Comparison of ENCODE assay signal across 8 cellular contexts in the genomic region with DNA sequence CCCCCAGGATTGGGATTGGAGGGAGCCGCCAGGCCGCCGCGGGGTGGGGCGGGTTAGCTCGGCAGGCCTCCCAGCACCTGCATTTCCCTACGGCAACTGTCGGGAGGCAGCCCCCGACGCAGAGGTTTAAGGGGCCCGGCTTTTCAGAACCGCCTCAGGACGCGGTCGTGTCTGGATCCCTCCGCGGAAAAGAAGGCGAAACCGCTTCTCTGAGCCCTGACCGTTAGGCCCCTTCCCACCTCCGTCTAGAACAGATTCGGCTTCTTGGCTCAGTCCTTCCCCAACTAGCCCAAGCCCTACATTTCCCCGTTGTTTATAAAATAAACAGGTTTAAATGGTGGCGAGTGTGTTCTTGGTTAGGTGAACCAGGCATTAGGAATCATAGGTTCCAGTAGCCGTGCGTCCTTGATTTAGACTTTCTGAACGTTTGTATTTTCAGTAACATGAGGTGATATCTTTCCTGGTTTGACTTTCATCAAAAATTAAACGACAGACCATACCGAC. TPM values are rescaled to one million over a fixed set of nuclear protein-coding genes. Genes with fewer than 3 reads are reported as not detected.
A peak's percentile ranks its signal among the peaks of the same experiment; 100 is the strongest.
DNase-seq lines count a peak whose midpoint lies in the region; ATAC-seq and TF ChIP-seq lines count a peak whose summit lies in the region.

No MANE protein-coding gene starts in this region.

- no peaks in the 10 kb centered on the region for H3K9me3 Mint-ChIP-seq in CD4-positive, alpha-beta T cell

- H3K79me2 ChIP-seq in PC-9 (ENCODE audit: low read depth): peaks cover 77% of the 10 kb centered on the region

- peaks cover 37% of the 10 kb centered on the region for H4K20me1 ChIP-seq in PC-9 (ENCODE audit: insufficient read depth)

- peak overlapping the region; percentile 74 for H2AFZ ChIP-seq in PC-9

- WGBS in ectodermal cell, 2 experiments: 1% methylated on average over 27 to 29 of the region's 29 CpGs

- H3K4me2 ChIP-seq in PC-9: peak overlapping the region; percentile 91

- POLR2A ChIA-PET in CD4-positive, alpha-beta T cell (lab: Charles Lee): interaction anchor here (0.5 to 12.8 kb wide), 20 partner anchors 8 to 1614 kb away, joined by 3 to 226 read pairs (median 10); partner anchors contain the start of gene CRTAM
- POLR2A ChIA-PET in PC-9 (lab: Charles Lee; ENCODE audit: unreplicated experiment): interaction anchor here (0.8 to 1.5 kb wide), 2 partner anchors 10 to 242 kb away, joined by 4 to 9 read pairs; no protein-coding TSS in a partner anchor

- H3K36me3 ChIP-seq in H7 (replicated peaks; ENCODE audit: control insufficient read depth, insufficient read depth, low read length) (peaks cover 31% of the 10 kb centered on the region), PC-9 (ENCODE audit: low read depth) (peaks cover 38% of the 10 kb centered on the region), ectodermal cell (ENCODE audit: control insufficient read depth, insufficient read depth, low read length) (peaks cover 28% of the 10 kb centered on the region), mucosa of rectum (ENCODE audit: control insufficient read depth in 2 of 2, insufficient read depth in 2 of 2, low read length in 2 of 2) (peaks cover 29 to 31% of the 10 kb centered on the region in 2 donors)

- H3K27ac Mint-ChIP-seq in CD4-positive, alpha-beta T cell: peak overlapping the region; percentile 98

- H3K27me3 ChIP-seq in CD4-positive, alpha-beta T cell (ENCODE audit: control insufficient read depth, insufficient read depth, low read length): no peaks in the 10 kb centered on the region
- H3K27me3 ChIP-seq in H7 (ENCODE audit: control insufficient read depth, insufficient read depth, low read length) (no peaks in the 10 kb centered on the region), PC-9 (ENCODE audit: insufficient read depth, low read depth) (no peaks in the 10 kb centered on the region), ectodermal cell (ENCODE audit: control insufficient read depth, insufficient read depth, low read length, poor library complexity, severe bottlenecking) (no peaks in the 10 kb centered on the region), mucosa of rectum (ENCODE audit: control insufficient read depth in 2 of 2, insufficient read depth in 2 of 2, low read length in 2 of 2) (no peaks in the 10 kb centered on the region)

- H3K27ac ChIP-seq in CD4-positive, alpha-beta T cell (ENCODE audit: low read depth, low read length): peak overlapping the region; percentile 100
- H3K27ac ChIP-seq in PC-9: peak overlapping the region; percentile 96
- H3K27ac ChIP-seq in ectodermal cell (ENCODE audit: insufficient read depth, low read depth, low read length, poor library complexity, severe bottlenecking): peak overlapping the region; percentile 100
- peak overlapping the region; percentile 100 for H3K27ac ChIP-seq in mucosa of rectum (ENCODE audit: low read depth in 2 of 2, low read length in 2 of 2)

- no peaks in the 10 kb centered on the region for H3K9me3 ChIP-seq in CD4-positive, alpha-beta T cell (ENCODE audit: control insufficient read depth, low read length)
- no peaks in the 10 kb centered on the region for H3K9me3 ChIP-seq in PC-9 (ENCODE audit: insufficient read depth, low read depth)
- H3K9me3 ChIP-seq in ectodermal cell (ENCODE audit: control insufficient read depth, low read length): no peaks in the 10 kb centered on the region
- no peaks in the 10 kb centered on the region for H3K9me3 ChIP-seq in mucosa of rectum (ENCODE audit: control insufficient read depth in 2 of 2, low read length in 2 of 2)

- no peak for DNase-seq in CD4-positive, alpha-beta T cell
- DNase-seq in H7: no peak
- DNase-seq in PC-9: no peak
- no peak for DNase-seq in pons (ENCODE audit: low spot score)
- DNase-seq in islet precursor cell: no peak
- DNase-seq in epidermal melanocyte (ENCODE audit: insufficient read length, low spot score): no peak

- H3K4me1 ChIP-seq in PC-9 (replicated peaks; ENCODE audit: insufficient read depth) (peaks cover 48% of the 10 kb centered on the region), ectodermal cell (ENCODE audit: control insufficient read depth, insufficient read depth, low read length) (peaks cover 27% of the 10 kb centered on the region), mucosa of rectum (ENCODE audit: control insufficient read depth in 2 of 2, insufficient read depth in 2 of 2, low read length in 2 of 2) (peaks cover 34 to 37% of the 10 kb centered on the region in 2 donors)

- no peak for ATAC-seq in CD4-positive, alpha-beta T cell (ENCODE audit: poor library complexity)

- intact Hi-C loops in CD4-positive, alpha-beta T cell (cut with DNase I, micrococcal nuclease): loop anchor here (1.0 to 5.0 kb wide), 5 partner anchors 7 to 1771 kb away; partner anchors contain the start of genes JHY (in 1 of the 2) and SC5D (in 1 of the 2)
- intact Hi-C loops in PC-9 (cut with micrococcal nuclease; ENCODE audit: unreplicated experiment): loop anchor here (1.0 to 5.0 kb wide), 5 partner anchors 9 to 436 kb away; no protein-coding TSS in a partner anchor

- no TSS peak for BruUV-seq in PC-9 (replicated peaks; lab: Mats Ljungman, UMichigan)

- no peaks in the 10 kb centered on the region for H3K9me2 ChIP-seq in PC-9 (ENCODE audit: insufficient read depth)

- H3K4me3 ChIP-seq in H7 (ENCODE audit: insufficient read depth, low read depth, low read length) (peak overlapping the region; percentile 98), PC-9 (peak overlapping the region; percentile 77), ectodermal cell (ENCODE audit: insufficient read depth, low read depth, low read length) (peak overlapping the region; percentile 99), mucosa of rectum (ENCODE audit: low read length in 2 of 2) (peak overlapping the region; percentile 97 to 98)

- CTCF ChIA-PET in CD4-positive, alpha-beta T cell (lab: Charles Lee): interaction anchor here (1.4 to 3.5 kb wide), 3 partner anchors 9 to 267 kb away, joined by 3 to 29 read pairs (median 8); no protein-coding TSS in a partner anchor
- CTCF ChIA-PET in PC-9 (lab: Charles Lee): no interaction called here

- peak overlapping the region; percentile 91 for H3K4me3 Mint-ChIP-seq in CD4-positive, alpha-beta T cell

- TF ChIP-seq CTCF in CD4-positive, alpha-beta T cell (IDR thresholded peaks at IDR 0.05): no peak
- no peak for TF ChIP-seq CTCF in PC-9 (conservative IDR thresholded peaks at IDR 0.05)

- H3K27me3 Mint-ChIP-seq in CD4-positive, alpha-beta T cell: no peaks in the 10 kb centered on the region

- peaks cover 46% of the 10 kb centered on the region for H3F3A ChIP-seq in PC-9 (ENCODE audit: insufficient read depth, low read depth)

- H3K36me3 Mint-ChIP-seq in CD4-positive, alpha-beta T cell (ENCODE audit: low read depth): peaks cover 66% of the 10 kb centered on the region

- peaks cover 68% of the 10 kb centered on the region for H3K4me1 Mint-ChIP-seq in CD4-positive, alpha-beta T cell (ENCODE audit: low read depth)

- H3K9ac ChIP-seq in mucosa of rectum (ENCODE audit: low read depth in 1 of 2, low read length in 2 of 2): peak overlapping the region; percentile 88 to 99

RNA-seq across cellular contexts. Expression of gene HSPA8, which starts 1.0 kb away (rescaled TPM):
- total RNA-seq in CD4-positive, alpha-beta T cell: 100 to 1,000 TPM; 788 to 811 TPM
- 2,498 and 3,375 TPM in 2 replicates for total RNA-seq in H7 (2014; rRNA removed; shearing (Covaris generic))
- total RNA-seq in PC-9 (2021): 796 and 1,103 TPM in 2 replicates
- 1,365 TPM for polyA plus RNA-seq in ectodermal cell (2013, experiment 1 of 4)
- 846 TPM for polyA plus RNA-seq in ectodermal cell (2013, experiment 2 of 4)
- 907 TPM for polyA plus RNA-seq in ectodermal cell (2013, experiment 3 of 4)
- polyA plus RNA-seq in ectodermal cell (2013, experiment 4 of 4): 994 TPM
